ENCODE assay signal across 9 cellular contexts in the genomic region with DNA sequence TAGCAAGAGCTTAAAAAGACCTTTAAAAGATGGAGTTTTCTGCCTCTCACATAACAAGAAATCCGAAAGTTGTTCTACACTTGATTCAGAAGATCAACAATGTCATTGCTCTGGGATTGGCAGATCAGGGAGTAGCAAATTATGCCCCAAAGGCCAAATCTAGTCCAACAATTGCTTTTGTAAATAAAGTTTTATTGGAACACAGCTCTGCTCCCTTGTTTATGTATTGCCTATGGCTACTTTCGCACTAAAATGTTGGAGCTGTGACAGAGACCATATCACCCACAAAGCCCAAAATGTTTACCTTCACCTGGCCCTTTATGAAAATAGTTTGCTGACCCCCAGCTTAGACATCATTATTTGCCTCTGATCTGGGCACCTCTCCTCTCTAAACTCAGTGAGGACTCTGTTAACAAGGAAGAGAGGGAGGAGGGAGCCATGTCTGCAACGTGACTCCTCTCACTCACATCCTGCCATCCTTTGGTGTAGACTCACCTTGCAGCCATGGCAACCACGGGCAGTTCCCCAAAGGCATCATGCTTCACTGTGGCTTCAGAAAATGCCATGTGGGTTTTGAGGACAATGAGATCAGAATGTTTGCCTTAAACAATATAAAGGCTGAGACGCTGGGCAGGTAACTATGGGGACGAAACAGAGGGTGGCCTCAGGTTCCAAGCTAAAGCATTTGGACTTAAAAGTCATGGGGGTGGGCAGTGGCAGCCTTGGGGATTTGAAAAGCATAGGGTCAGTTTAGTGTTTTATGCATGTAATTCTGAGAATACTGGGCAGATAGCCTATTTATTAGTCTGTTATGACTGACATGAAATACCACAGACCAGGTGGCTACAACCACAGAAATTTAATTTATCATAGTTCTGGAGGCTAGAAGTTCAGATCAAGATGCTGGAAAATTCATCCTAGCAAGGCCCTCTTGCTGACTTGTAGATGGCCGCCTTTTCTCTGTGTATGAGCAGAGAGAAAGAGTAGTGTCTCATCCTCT.
A peak's percentile ranks its signal among the peaks of the same experiment; 100 is the strongest.
DNase-seq lines count a peak whose midpoint lies in the region; ATAC-seq and TF ChIP-seq lines count a peak whose summit lies in the region.
"Had no signal": no experiment of that assay in that cellular context is flagged by ENCODE, and none has a peak within 500 bp of the region (broad histone marks: within the 10 kb centered on the region; RNA-seq: fewer than 3 reads in every experiment).

No MANE protein-coding gene starts in this region.

- no peak overlapping the region for H3K18ac ChIP-seq in mesendoderm (ENCODE audit: low read length)

- H3K79me1 ChIP-seq in mesendoderm (ENCODE audit: low read length): no peaks in the 10 kb centered on the region

- H3K4ac ChIP-seq in mesendoderm (ENCODE audit: low read depth, low read length): no peak overlapping the region

- H3K79me2 ChIP-seq in mesendoderm (ENCODE audit: control insufficient read depth, insufficient read depth, low read length): no peaks in the 10 kb centered on the region

- H3K9me3 Mint-ChIP-seq in CD8-positive, alpha-beta memory T cell: peaks cover 0 to 18% (median 0%) of the 10 kb centered on the region in 5 donors
- H3K9me3 Mint-ChIP-seq in glutamatergic neuron (ENCODE audit: unreplicated experiment): no peaks in the 10 kb centered on the region

- peaks cover 36% of the 10 kb centered on the region for H3K4me1 ChIP-seq in CD8-positive, alpha-beta memory T cell (ENCODE audit: insufficient read depth, low read length)
- no peaks in the 10 kb centered on the region for H3K4me1 ChIP-seq in mesendoderm (ENCODE audit: control insufficient read depth, low read depth, low read length)

- no peak overlapping the region for H3K56ac ChIP-seq in mesendoderm (ENCODE audit: low read length)

- H2BK15ac ChIP-seq in mesendoderm (replicated peaks; ENCODE audit: low read depth): no peak overlapping the region

- peaks cover 47 to 59% (median 55%) of the 10 kb centered on the region in 3 donors for H3K4me1 Mint-ChIP-seq in CD8-positive, alpha-beta memory T cell
- H3K4me1 Mint-ChIP-seq in glutamatergic neuron (ENCODE audit: low read depth, unreplicated experiment): no peaks in the 10 kb centered on the region

- peak; percentile 62 to 94 (median 82) for DNase-seq in CD8-positive, alpha-beta memory T cell
- DNase-seq in NCI-H2107 (lab: John Stamatoyannopoulos, UW): peak; percentile 70
- DNase-seq in activated CD8-positive, alpha-beta memory T cell treated with anti-CD3 and anti-CD28 coated beads, Interleukin-2, amount 50 U/mL, for 1 hour (ENCODE audit: extremely low read depth): peak; percentile 77
- peak; percentile 53 for DNase-seq in mesendoderm
- DNase-seq in NOMO-1 treated with dmso at 0.1 percent for 144 hours (lab: John Stamatoyannopoulos, UW; ENCODE audit: unreplicated experiment): no peak
- no peak for DNase-seq in glutamatergic neuron
- DNase-seq: OCI-M1 had no signal

- CTCF ChIA-PET in CD8-positive, alpha-beta memory T cell (lab: Charles Lee): interaction anchor here (0.8 to 3.2 kb wide), 13 partner anchors 7 to 289 kb away, joined by 3 to 32 read pairs (median 7); a partner anchor contains a TSS

- no CpG with 5 or more reads among the region's 7 CpGs for WGBS in mesendoderm (ENCODE audit: extremely low coverage, insufficient coverage, low lambda C conversion rate)

- H2AK5ac ChIP-seq in mesendoderm (ENCODE audit: low read length): no peak overlapping the region

- H2BK120ac ChIP-seq in mesendoderm (ENCODE audit: low read depth, low read length): no peak overlapping the region

- no peak overlapping the region for H4K5ac ChIP-seq in mesendoderm (ENCODE audit: low read length)

- peak overlapping the region; percentile 92 to 100 (median 98) for H3K27ac Mint-ChIP-seq in CD8-positive, alpha-beta memory T cell
- H3K27ac Mint-ChIP-seq in glutamatergic neuron (ENCODE audit: unreplicated experiment): no peak overlapping the region

- H4K8ac ChIP-seq in mesendoderm (ENCODE audit: low read depth, low read length): no peak overlapping the region

- no peaks in the 10 kb centered on the region for H3K36me3 ChIP-seq in CD8-positive, alpha-beta memory T cell (ENCODE audit: insufficient read depth, low read length)
- no peaks in the 10 kb centered on the region for H3K36me3 ChIP-seq in mesendoderm (ENCODE audit: control insufficient read depth, insufficient read depth, low read length)

- no peak overlapping the region for H3K4me3 ChIP-seq in CD8-positive, alpha-beta memory T cell (ENCODE audit: low read length)
- H3K4me3 ChIP-seq in mesendoderm (ENCODE audit: low read length): no peak overlapping the region

- H3K27me3 ChIP-seq in CD8-positive, alpha-beta memory T cell (ENCODE audit: insufficient read depth, low read length, poor library complexity, severe bottlenecking): no peaks in the 10 kb centered on the region
- H3K27me3 ChIP-seq in mesendoderm (ENCODE audit: insufficient read depth, low read length, poor library complexity): no peaks in the 10 kb centered on the region

- H3K27me3 Mint-ChIP-seq in CD8-positive, alpha-beta memory T cell: peaks cover 0 to 1% of the 10 kb centered on the region in 2 donors
- no peaks in the 10 kb centered on the region for H3K27me3 Mint-ChIP-seq in glutamatergic neuron (ENCODE audit: unreplicated experiment)

- H3K23ac ChIP-seq in mesendoderm (ENCODE audit: low read length): no peak overlapping the region

- H3K9me3 ChIP-seq in CD8-positive, alpha-beta memory T cell (ENCODE audit: low read length): no peaks in the 10 kb centered on the region

- no peak overlapping the region for H3K4me2 ChIP-seq in mesendoderm (ENCODE audit: low read length)

- H2BK5ac ChIP-seq in mesendoderm (ENCODE audit: low read length): no peak overlapping the region

- TF ChIP-seq CTCF in glutamatergic neuron (IDR thresholded peaks at IDR 0.05; ENCODE audit: partially characterized antibody, unreplicated experiment): no peak

- H3K4me3 Mint-ChIP-seq in CD8-positive, alpha-beta memory T cell: peak overlapping the region; percentile 30 to 73 (median 61)
- no peak overlapping the region for H3K4me3 Mint-ChIP-seq in glutamatergic neuron (ENCODE audit: unreplicated experiment)

- H3K36me3 Mint-ChIP-seq in CD8-positive, alpha-beta memory T cell: peaks cover 0 to 5% (median 2%) of the 10 kb centered on the region in 3 donors
- no peaks in the 10 kb centered on the region for H3K36me3 Mint-ChIP-seq in glutamatergic neuron (ENCODE audit: unreplicated experiment)

- ATAC-seq in HG03135 (IDR thresholded peaks at IDR 0.05; ENCODE audit: unreplicated experiment) (no peak), GM19397 (IDR thresholded peaks at IDR 0.05; ENCODE audit: unreplicated experiment) (no peak)

- no peak overlapping the region for H3K9ac ChIP-seq in mesendoderm (ENCODE audit: low read length)

- H3K27ac ChIP-seq in CD8-positive, alpha-beta memory T cell (ENCODE audit: low read depth, low read length): peak overlapping the region; percentile 60
- no peak overlapping the region for H3K27ac ChIP-seq in mesendoderm (ENCODE audit: low read depth, low read length)

- POLR2A ChIA-PET in CD8-positive, alpha-beta memory T cell (lab: Charles Lee): interaction anchor here (1.4 to 2.0 kb wide), 2 partner anchors 95 to 151 kb away, joined by 3 to 24 read pairs; a partner anchor contains a TSS

Comparison
In these comparisons a context has a peak if more than half of its experiments do, and no peak if none do; other contexts are left out.
1. DNase-seq: peak in CD8-positive, alpha-beta memory T cell (5 of 5), NCI-H2107 (single experiment), activated CD8-positive, alpha-beta memory T cell treated with anti-CD3 and anti-CD28 coated beads, Interleukin-2, amount 50 U/mL, for 1 hour (single experiment) and mesendoderm (single experiment); none in NOMO-1 treated with dmso at 0.1 percent for 144 hours (single experiment) and glutamatergic neuron (single experiment).